In the genomic region with DNA sequence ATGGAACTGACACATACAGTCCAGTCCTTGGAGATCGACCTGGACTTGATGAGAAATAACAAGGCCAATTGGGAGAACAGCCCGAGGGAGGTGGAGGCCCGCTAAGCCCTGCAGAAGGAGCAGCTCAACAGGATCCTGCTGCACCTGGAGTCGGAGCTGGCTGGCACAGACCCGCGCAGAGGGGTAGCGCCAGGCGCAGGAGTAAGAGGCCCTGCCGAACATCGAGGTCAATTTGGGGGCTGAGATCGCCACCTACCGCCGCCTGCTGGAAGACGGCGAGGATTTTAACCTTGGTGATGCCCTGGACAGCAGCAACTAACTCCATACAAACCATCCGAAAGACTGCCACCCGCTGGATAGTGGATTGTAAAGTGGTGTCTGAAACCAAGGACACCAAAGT, we compare ENCODE assay signal across 18 cellular contexts.
DNase-seq lines count a peak whose midpoint lies in the region; ATAC-seq, FAIRE-seq and TF ChIP-seq lines count a peak whose summit lies in the region.
"Had no signal": no experiment of that assay in that cellular context is flagged by ENCODE, and none has a peak within 500 bp of the region (broad histone marks: within the 10 kb centered on the region; RNA-seq: fewer than 3 reads in every experiment).

No MANE protein-coding gene starts in this region.

- H3K4me1 ChIP-seq in GM12878 (ENCODE audit: control insufficient read depth, insufficient read depth, low read length) (no peaks in the 10 kb centered on the region), HepG2 (ENCODE audit: insufficient read depth, low read length) (no peaks in the 10 kb centered on the region), colonic mucosa (no peaks in the 10 kb centered on the region)
- H3K4me1 ChIP-seq: esophagus muscularis mucosa had no signal

- CTCF ChIA-PET in GM12878 (lab: Yijun Ruan, JAX): no interaction called here
- CTCF ChIA-PET in HepG2 (lab: Yijun Ruan, JAX; ENCODE audit: low intra/inter-chr PET ratio, low total read pairs): no interaction called here

- TF ChIP-seq RAD21 in GM12878 (IDR thresholded peaks at IDR 0.05; ENCODE audit: insufficient read depth, low read depth, low read length) (no peak), HepG2 (CRISPR knock-in tag; IDR thresholded peaks at IDR 0.05) (no peak)

- no peaks in the 10 kb centered on the region for H3K79me2 ChIP-seq in GM12878 (ENCODE audit: control insufficient read depth, insufficient read depth, low read length)
- H3K79me2 ChIP-seq in HepG2 (ENCODE audit: insufficient read depth, low read length): no peaks in the 10 kb centered on the region

- intact Hi-C loops in GM12878 (cut with micrococcal nuclease; ENCODE audit: unreplicated experiment) (no loop called here), HepG2 (cut with micrococcal nuclease; ENCODE audit: unreplicated experiment) (loop anchor here (2.0 kb wide), 1 partner anchor 944 kb away; no protein-coding TSS in a partner anchor), colonic mucosa (cut with DNase I) (no loop called here)

- H3K4me3 ChIP-seq in GM12878: no peak overlapping the region
- no peak overlapping the region for H3K4me3 ChIP-seq in HepG2 (replicated peaks in 1 of 3; ENCODE audit: insufficient read depth in 1 of 3, low read depth in 2 of 3, low read length in 3 of 3)
- no peak overlapping the region for H3K4me3 ChIP-seq in foreskin fibroblast (ENCODE audit: low read depth in 1 of 2, low read length in 2 of 2)
- H3K4me3 ChIP-seq in colonic mucosa: no peak overlapping the region
- H3K4me3 ChIP-seq: esophagus muscularis mucosa had no signal

- peak; percentile 9 to 23 (median 21); a peak in 2 of 6 replicates for TF ChIP-seq CTCF in GM12878 (IDR thresholded peaks at IDR 0.05 in 2 of 3, conservative IDR thresholded peaks at IDR 0.05 in 1 of 3; ENCODE audit: control insufficient read depth in 2 of 3, extremely low read depth in 1 of 3, insufficient read depth in 1 of 3, low read depth in 3 of 3, low read length in 3 of 3)
- peak; percentile 53 for TF ChIP-seq CTCF in HepG2 (CRISPR knock-in tag; IDR thresholded peaks at IDR 0.05)
- TF ChIP-seq CTCF in foreskin fibroblast (IDR thresholded peaks at IDR 0.05; ENCODE audit: low read depth, low read length): no peak
- TF ChIP-seq CTCF in GM13976 (IDR thresholded peaks at IDR 0.05; ENCODE audit: borderline replicate concordance, control extremely low read depth, extremely low read depth, insufficient read depth, missing control alignments): no peak
- no peak for TF ChIP-seq CTCF in colonic mucosa (IDR thresholded peaks at IDR 0.05)

- SMC1A ChIA-PET in GM12878 (lab: Charles Lee; ENCODE audit: uncharacterized antibody, unreplicated experiment): no interaction called here

- DNase-seq in Daoy (ENCODE audit: low read depth) (peak; percentile 22), GM12878 (ENCODE audit: low read depth, low spot score) (no peak), HepG2 (ENCODE audit: low spot score) (peak; percentile 28), foreskin fibroblast (no peak), GM13976 (ENCODE audit: low spot score) (no peak), colonic mucosa (no peak), SIG-M5 treated with dmso at 0.1 percent for 504 hours (lab: John Stamatoyannopoulos, UW; ENCODE audit: unreplicated experiment) (no peak)
- DNase-seq: activated B cell treated with CpG ODN at 0.5 μM for 24 hours; CD8-positive, alpha-beta T cell; cortex of kidney; GDM1; GOT3; Karpas-422; NCI-H187 treated with DMSO at 0.1 percent for 48 hours; NCI-H774; SK-N-SH had no signal

- H2AFZ ChIP-seq in GM12878 (ENCODE audit: control insufficient read depth, low read depth, low read length) (no peak overlapping the region), HepG2 (ENCODE audit: low read length) (no peak overlapping the region)

- no TSS peak for BruUV-seq in GM12878 (replicated peaks; lab: Mats Ljungman, UMichigan)
- no TSS peak for BruUV-seq in HepG2 (replicated peaks; lab: Mats Ljungman, UMichigan)

- H3K9me3 ChIP-seq in GM12878 (replicated peaks; ENCODE audit: control insufficient read depth, insufficient read depth, low read length) (no peaks in the 10 kb centered on the region), HepG2 (ENCODE audit: low read length) (no peaks in the 10 kb centered on the region), colonic mucosa (no peaks in the 10 kb centered on the region)
- H3K9me3 ChIP-seq: esophagus muscularis mucosa had no signal

- FAIRE-seq in GM12878 (lab: Jason Lieb, UNC) (no peak), HepG2 (lab: Jason Lieb, UNC) (no peak)

- in situ Hi-C loops in GM12878 (cut with MboI) (no loop called here), HepG2 (cut with HindIII; ENCODE audit: extremely low pct_ligation_motif_present, low pct_unique_long_range_greater_than_20kb) (no loop called here), GM13976 (cut with MboI; ENCODE audit: low sequenced_read_pairs, unreplicated experiment) (no loop called here)

- H4K20me1 ChIP-seq in GM12878 (ENCODE audit: control insufficient read depth, insufficient read depth) (no peaks in the 10 kb centered on the region), HepG2 (ENCODE audit: insufficient read depth, low read length) (no peaks in the 10 kb centered on the region)

- TF ChIP-seq POLR2A in GM12878 (IDR thresholded peaks at IDR 0.05; ENCODE audit: low read depth, low read length): no peak
- TF ChIP-seq POLR2A in HepG2 (IDR thresholded peaks at IDR 0.05; ENCODE audit: insufficient read depth in 1 of 2, low read depth in 2 of 2, low read length in 2 of 2): no peak

- WGBS in GM12878 (ENCODE audit: insufficient coverage, insufficient replicate concordance, low lambda C conversion rate, missing lambda C conversion rate): 56% methylated on average over 17 of the region's 17 CpGs
- 25% methylated on average over 16 of the region's 17 CpGs for WGBS in HepG2 (ENCODE audit: low lambda C conversion rate)

- TF ChIP-seq EP300 in GM12878 (IDR thresholded peaks at IDR 0.05; ENCODE audit: borderline replicate concordance in 1 of 2, control insufficient read depth in 1 of 2, low read depth in 2 of 2, low read length in 2 of 2) (no peak), HepG2 (IDR thresholded peaks at IDR 0.05; ENCODE audit: low read depth in 2 of 2, low read length in 2 of 2) (no peak), HepG2 (CRISPR knock-in tag; IDR thresholded peaks at IDR 0.05; ENCODE audit: borderline replicate concordance) (no peak)

- H3K27me3 ChIP-seq in GM12878 (replicated peaks in 1 of 2; ENCODE audit: control insufficient read depth in 2 of 2, insufficient read depth in 2 of 2, low read length in 1 of 2) (no peaks in the 10 kb centered on the region), HepG2 (ENCODE audit: control insufficient read depth in 1 of 2, insufficient read depth in 2 of 2, low read length in 2 of 2) (no peaks in the 10 kb centered on the region), colonic mucosa (no peaks in the 10 kb centered on the region)
- H3K27me3 ChIP-seq: esophagus muscularis mucosa had no signal

- RAD21 ChIA-PET in GM12878 (lab: Charles Lee; ENCODE audit: unreplicated experiment): no interaction called here

- H3K36me3 ChIP-seq in GM12878 (ENCODE audit: control insufficient read depth in 2 of 2, insufficient read depth in 2 of 2, low read length in 1 of 2) (no peaks in the 10 kb centered on the region), HepG2 (replicated peaks in 1 of 2; ENCODE audit: control insufficient read depth in 1 of 2, insufficient read depth in 2 of 2, low read length in 2 of 2) (no peaks in the 10 kb centered on the region), colonic mucosa (no peaks in the 10 kb centered on the region)
- H3K36me3 ChIP-seq: esophagus muscularis mucosa had no signal

- ATAC-seq in HG02973 (IDR thresholded peaks at IDR 0.05; ENCODE audit: unreplicated experiment) (peak; percentile 83), GM12878 (peak; percentile 56), HepG2 (peak; percentile 89)
- ATAC-seq: CD8-positive, alpha-beta T cell had no signal

- POLR2A ChIA-PET in GM12878 (lab: Charles Lee) (no interaction called here), HepG2 (lab: Yijun Ruan, JAX) (no interaction called here)

- H3K4me2 ChIP-seq in GM12878 (ENCODE audit: control insufficient read depth, insufficient read depth): no peak overlapping the region
- no peak overlapping the region for H3K4me2 ChIP-seq in HepG2 (ENCODE audit: low read depth, low read length)
- H3K4me2 ChIP-seq: SK-N-SH had no signal

- no peak overlapping the region for H3K9ac ChIP-seq in GM12878 (ENCODE audit: control insufficient read depth, insufficient read depth, low read length)
- H3K9ac ChIP-seq in HepG2 (ENCODE audit: insufficient read depth, low read depth, low read length): no peak overlapping the region
- no peak overlapping the region for H3K9ac ChIP-seq in colonic mucosa (ENCODE audit: low read depth in 2 of 2, low read length in 2 of 2)
- H3K9ac ChIP-seq: SK-N-SH had no signal

- H3K27ac ChIP-seq in GM12878 (ENCODE audit: control insufficient read depth, insufficient read depth): no peak overlapping the region
- no peak overlapping the region for H3K27ac ChIP-seq in HepG2 (ENCODE audit: extremely low read length, insufficient read depth, low read length)
- H3K27ac ChIP-seq in colonic mucosa: no peak overlapping the region
- H3K27ac ChIP-seq: esophagus muscularis mucosa had no signal

TF ChIP-seq in GM12878, 131 proteins besides CTCF, POLR2A, EP300 and RAD21 (continues in another document):
- TF ChIP-seq, protein P1, sequence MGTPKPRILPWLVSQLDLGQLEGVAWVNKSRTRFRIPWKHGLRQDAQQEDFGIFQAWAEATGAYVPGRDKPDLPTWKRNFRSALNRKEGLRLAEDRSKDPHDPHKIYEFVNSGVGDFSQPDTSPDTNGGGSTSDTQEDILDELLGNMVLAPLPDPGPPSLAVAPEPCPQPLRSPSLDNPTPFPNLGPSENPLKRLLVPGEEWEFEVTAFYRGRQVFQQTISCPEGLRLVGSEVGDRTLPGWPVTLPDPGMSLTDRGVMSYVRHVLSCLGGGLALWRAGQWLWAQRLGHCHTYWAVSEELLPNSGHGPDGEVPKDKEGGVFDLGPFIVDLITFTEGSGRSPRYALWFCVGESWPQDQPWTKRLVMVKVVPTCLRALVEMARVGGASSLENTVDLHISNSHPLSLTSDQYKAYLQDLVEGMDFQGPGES (IDR thresholded peaks at IDR 0.05): no peak

TF ChIP-seq in HepG2, 621 proteins besides CTCF, POLR2A, EP300 and RAD21 (continues in another document):
- TF ChIP-seq, protein P2, sequence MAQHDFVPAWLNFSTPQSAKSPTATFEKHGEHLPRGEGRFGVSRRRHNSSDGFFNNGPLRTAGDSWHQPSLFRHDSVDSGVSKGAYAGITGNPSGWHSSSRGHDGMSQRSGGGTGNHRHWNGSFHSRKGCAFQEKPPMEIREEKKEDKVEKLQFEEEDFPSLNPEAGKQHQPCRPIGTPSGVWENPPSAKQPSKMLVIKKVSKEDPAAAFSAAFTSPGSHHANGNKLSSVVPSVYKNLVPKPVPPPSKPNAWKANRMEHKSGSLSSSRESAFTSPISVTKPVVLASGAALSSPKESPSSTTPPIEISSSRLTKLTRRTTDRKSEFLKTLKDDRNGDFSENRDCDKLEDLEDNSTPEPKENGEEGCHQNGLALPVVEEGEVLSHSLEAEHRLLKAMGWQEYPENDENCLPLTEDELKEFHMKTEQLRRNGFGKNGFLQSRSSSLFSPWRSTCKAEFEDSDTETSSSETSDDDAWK (CRISPR knock-in tag; IDR thresholded peaks at IDR 0.05): no peak
- TF ChIP-seq ZFP36 (IDR thresholded peaks at IDR 0.05; ENCODE audit: borderline replicate concordance, low read depth, low read length, partially characterized antibody): no peak

Comparison
In these comparisons a context has a peak if more than half of its experiments do, and no peak if none do; other contexts are left out.
1. DNase-seq: peak in Daoy (single experiment) and HepG2 (single experiment); none in GM12878 (single experiment), foreskin fibroblast (0 of 2), GM13976 (single experiment), colonic mucosa (single experiment) and SIG-M5 treated with dmso at 0.1 percent for 504 hours (single experiment).
2. CTCF ChIP-seq: peak in GM12878 (3 of 3) and HepG2 (single experiment); none in foreskin fibroblast (single experiment), GM13976 (single experiment) and colonic mucosa (single experiment).
3. Peak in every context shown above with its lines, with median percentiles within 50 percentile points of each other: ATAC-seq.